Comparison of ENCODE assay signal across 24 cellular contexts in genomic region chr20:57579898-57580447, GRCh38. TPM values are rescaled to one million over a fixed set of nuclear protein-coding genes. Genes with fewer than 3 reads are reported as not detected.
DNase-seq lines count a peak whose midpoint lies in the region; TF ChIP-seq lines count a peak whose summit lies in the region.
"Had no signal": no experiment of that assay in that cellular context is flagged by ENCODE, and none has a peak within 500 bp of the region (broad histone marks: within the 10 kb centered on the region; RNA-seq: fewer than 3 reads in every experiment).

No MANE protein-coding gene starts in this region.

- H3K27me3 Mint-ChIP-seq in endodermal cell (ENCODE audit: insufficient read depth) (peaks cover 3% of the 10 kb centered on the region), neural progenitor cell (ENCODE audit: insufficient read depth, low read depth) (peaks cover 19% of the 10 kb centered on the region)

- peak overlapping the region; percentile 95 for H3K27ac ChIP-seq in endodermal cell (ENCODE audit: low read depth, low read length)
- no peak overlapping the region for H3K27ac ChIP-seq in neural progenitor cell
- peak overlapping the region in 1 of 2 donors; percentile 12 for H3K27ac ChIP-seq in uterus
- H3K27ac ChIP-seq: brain microvascular endothelial cell, colonic mucosa, heart right ventricle, lower lobe of right lung had no signal

- peaks cover 6% of the 10 kb centered on the region for H3F3A ChIP-seq in neural progenitor cell (ENCODE audit: low read depth)

- H3K9me3 ChIP-seq in endodermal cell (ENCODE audit: control insufficient read depth, low read length) (no peaks in the 10 kb centered on the region), neural progenitor cell (ENCODE audit: low read depth) (no peaks in the 10 kb centered on the region), uterus (no peaks in the 10 kb centered on the region)
- H3K9me3 ChIP-seq: colonic mucosa, lower lobe of right lung, tibial artery had no signal

- no peaks in the 10 kb centered on the region for H4K20me1 ChIP-seq in neural progenitor cell (ENCODE audit: low read depth)

- 66 to 85% methylated on average over 13 to 21 of the region's 21 CpGs for WGBS in endodermal cell (ENCODE audit: insufficient coverage in 1 of 2, insufficient read length in 1 of 2), 2 experiments

- H3K9me3 Mint-ChIP-seq in endodermal cell (no peaks in the 10 kb centered on the region), neural progenitor cell (no peaks in the 10 kb centered on the region)
- H3K9me3 Mint-ChIP-seq: immature natural killer cell had no signal

- TF ChIP-seq CTCF in endodermal cell (conservative IDR thresholded peaks at IDR 0.05) = no peak
- TF ChIP-seq CTCF in neural progenitor cell (IDR thresholded peaks at IDR 0.05) = no peak
- TF ChIP-seq CTCF in uterus (IDR thresholded peaks at IDR 0.05) = no peak

- H3K9ac ChIP-seq in endodermal cell (ENCODE audit: extremely low read depth, low read length, poor library complexity, severe bottlenecking) (no peak overlapping the region), neural progenitor cell (no peak overlapping the region)

- H3K4me3 ChIP-seq in endodermal cell (ENCODE audit: low read length) (no peak overlapping the region), neural progenitor cell (no peak overlapping the region), uterus (no peak overlapping the region)
- H3K4me3 ChIP-seq: colonic mucosa, heart right ventricle, lower lobe of right lung, tibial artery had no signal

- H3K36me3 Mint-ChIP-seq in endodermal cell (ENCODE audit: low read depth) (no peaks in the 10 kb centered on the region), neural progenitor cell (no peaks in the 10 kb centered on the region)
- H3K36me3 Mint-ChIP-seq: activated naive CD8-positive, alpha-beta T cell; immature natural killer cell had no signal

- intact Hi-C loops in uterus (cut with DNase I; ENCODE audit: low total_unique reads) = no loop called here

- H3K4me1 ChIP-seq in endodermal cell (ENCODE audit: control insufficient read depth, insufficient read depth, low read length) = no peaks in the 10 kb centered on the region
- peaks cover 11% of the 10 kb centered on the region for H3K4me1 ChIP-seq in neural progenitor cell
- peaks cover 13 to 19% of the 10 kb centered on the region in 2 donors for H3K4me1 ChIP-seq in uterus

- H3K27me3 ChIP-seq in endodermal cell (ENCODE audit: control insufficient read depth, insufficient read depth, low read length, poor library complexity, severe bottlenecking) (no peaks in the 10 kb centered on the region), neural progenitor cell (no peaks in the 10 kb centered on the region), uterus (no peaks in the 10 kb centered on the region)
- H3K27me3 ChIP-seq: brain microvascular endothelial cell, colonic mucosa had no signal

- peak; percentile 26 to 67 for DNase-seq in NCI-H526 (lab: John Stamatoyannopoulos, UW)
- DNase-seq in endodermal cell = no peak
- no peak for DNase-seq in neural progenitor cell (ENCODE audit: low spot score)
- peak; percentile 64 to 81 for DNase-seq in uterus
- DNase-seq in hepatic stellate cell (ENCODE audit: low spot score) = no peak
- DNase-seq in SIG-M5 (lab: John Stamatoyannopoulos, UW) = no peak
- DNase-seq in NCI-H1694 (lab: John Stamatoyannopoulos, UW) = no peak
- DNase-seq: activated CD4-positive, alpha-beta T cell treated with anti-CD3 and anti-CD28 coated beads for 36 hours; brain microvascular endothelial cell; colonic mucosa; GOT3; heart right ventricle; immature natural killer cell; Karpas-422; lower lobe of right lung; NCI-H1048; NCI-H2107; NCI-H510A treated with DMSO at 0.1 percent for 48 hours; stimulated activated naive CD4-positive, alpha-beta T cell; tibial artery had no signal

- H3K4me2 ChIP-seq in neural progenitor cell = no peak overlapping the region

- H3K4me3 Mint-ChIP-seq in endodermal cell (no peak overlapping the region), neural progenitor cell (peak overlapping the region; percentile 8)
- H3K4me3 Mint-ChIP-seq: activated CD4-positive, alpha-beta T cell treated with anti-CD3 and anti-CD28 coated beads for 36 hours; activated naive CD8-positive, alpha-beta T cell; immature natural killer cell had no signal

- H3K4me1 Mint-ChIP-seq in endodermal cell (peaks cover 3% of the 10 kb centered on the region), neural progenitor cell (peaks cover 30% of the 10 kb centered on the region)
- H3K4me1 Mint-ChIP-seq: activated CD4-positive, alpha-beta T cell treated with anti-CD3 and anti-CD28 coated beads for 36 hours; immature natural killer cell had no signal

- H3K27ac Mint-ChIP-seq in endodermal cell (no peak overlapping the region), neural progenitor cell (peak overlapping the region; percentile 80)
- H3K27ac Mint-ChIP-seq: activated CD4-positive, alpha-beta T cell treated with anti-CD3 and anti-CD28 coated beads for 36 hours; activated naive CD8-positive, alpha-beta T cell; immature natural killer cell had no signal

- no peak overlapping the region for H2AFZ ChIP-seq in neural progenitor cell (replicated peaks)

- H3K79me2 ChIP-seq in neural progenitor cell (ENCODE audit: low read depth) = no peaks in the 10 kb centered on the region

- H3K36me3 ChIP-seq in endodermal cell (ENCODE audit: control insufficient read depth, insufficient read depth, low read length) (no peaks in the 10 kb centered on the region), neural progenitor cell (no peaks in the 10 kb centered on the region), uterus (no peaks in the 10 kb centered on the region)
- H3K36me3 ChIP-seq: brain microvascular endothelial cell, colonic mucosa, heart right ventricle, lower lobe of right lung, tibial artery had no signal

- no peak for TF ChIP-seq POLR2A in uterus (IDR thresholded peaks at IDR 0.05)

RNA-seq across cellular contexts. Expression of gene PCK1, which starts 19.1 kb away (rescaled TPM):
- total RNA-seq in endodermal cell (not detected), neural progenitor cell (ENCODE audit: low replicate concordance) (not detected in 2 replicates), uterus (1 to 10 TPM in 2 of 4 donors, under 1 TPM in 1, not detected in 1; 0.26 to 1.8 (median 1.4) TPM)
- 0.25 TPM for polyA plus RNA-seq in endodermal cell (2013, experiment 1 of 2)
- 0.70 TPM for polyA plus RNA-seq in endodermal cell (2013, experiment 2 of 2)
- total RNA-seq: activated CD4-positive, alpha-beta T cell treated with anti-CD3 and anti-CD28 coated beads for 36 hours; lower lobe of right lung; osteocyte had no signal
- polyA plus RNA-seq: immature natural killer cell had no signal

RNA-seq across cellular contexts. Expression of gene ZBP1, which starts 40.3 kb away (rescaled TPM):
- total RNA-seq in endodermal cell = not detected
- polyA plus RNA-seq in endodermal cell (2013, experiment 1 of 2) = not detected
- not detected for polyA plus RNA-seq in endodermal cell (2013, experiment 2 of 2)
- total RNA-seq in neural progenitor cell (ENCODE audit: low replicate concordance) = not detected in 2 replicates
- total RNA-seq in uterus = under 1 TPM in 1 of 4 donors, not detected in 3; 0.46 TPM
- total RNA-seq: osteocyte had no signal

RNA-seq across cellular contexts. Expression of gene CTCFL, which starts 55.0 kb away (rescaled TPM):
- total RNA-seq in endodermal cell (1 to 10 TPM in 1 of 2 donors, under 1 TPM in 1; 0.33 to 1.4 TPM), neural progenitor cell (ENCODE audit: low replicate concordance) (0.34 TPM in 1 of 2 replicates, not detected in the other), uterus (under 1 TPM in 1 of 4 donors, not detected in 3; 0.07 TPM)
- polyA plus RNA-seq in endodermal cell (2013, experiment 1 of 2) = 0.28 TPM
- 0.46 TPM for polyA plus RNA-seq in endodermal cell (2013, experiment 2 of 2)
- total RNA-seq: activated CD4-positive, alpha-beta T cell treated with anti-CD3 and anti-CD28 coated beads for 36 hours; heart right ventricle; HT-29; lower lobe of right lung; osteocyte; Right ventricle myocardium inferior had no signal
- polyA plus RNA-seq: heart right ventricle, immature natural killer cell had no signal

Comparison
In these comparisons a context has a peak if more than half of its experiments do, and no peak if none do; other contexts are left out.
1. DNase-seq: peak in NCI-H526 (2 of 2) and uterus (2 of 2); none in endodermal cell (single experiment), neural progenitor cell (single experiment), hepatic stellate cell (single experiment), SIG-M5 (single experiment) and NCI-H1694 (single experiment).